ENCODE assay signal across 8 cellular contexts in the genomic region with DNA sequence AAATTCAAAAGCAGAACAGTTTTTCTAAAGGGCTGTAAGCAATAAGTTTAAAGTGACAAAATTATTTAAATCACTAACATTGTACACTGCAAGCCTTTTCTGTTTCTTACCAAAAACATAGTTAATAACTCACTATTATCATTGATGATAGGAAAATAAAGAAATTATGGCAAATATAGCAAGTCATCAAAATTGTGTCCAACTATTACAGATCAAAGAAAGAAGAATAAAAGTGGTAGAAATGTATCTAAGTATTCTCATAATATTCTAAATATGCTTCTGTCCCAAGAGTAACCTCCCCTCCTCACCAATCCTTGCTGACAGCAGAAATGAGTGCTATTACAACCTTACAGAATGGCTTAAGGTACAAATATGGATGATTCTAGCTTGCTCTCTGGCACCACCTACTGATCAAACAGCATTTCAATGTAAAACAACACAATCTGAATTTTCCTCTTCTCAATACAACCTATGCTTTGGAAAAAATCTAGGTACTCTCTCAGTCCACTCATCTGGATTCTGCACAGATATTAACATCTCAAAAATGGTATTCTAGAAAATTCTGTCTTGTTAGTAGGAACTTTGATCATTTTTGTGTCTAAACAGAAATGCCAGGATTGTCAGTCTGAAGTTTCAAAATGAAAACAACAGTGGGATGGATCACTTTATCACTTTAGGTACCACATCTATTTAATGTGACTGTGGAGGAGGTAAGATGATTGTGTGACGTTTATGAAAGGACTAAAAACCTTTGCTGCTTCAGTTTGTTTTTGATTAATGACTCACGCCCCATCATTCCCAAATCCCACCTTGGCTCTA. TPM values are rescaled to one million over a fixed set of nuclear protein-coding genes. Genes with fewer than 3 reads are reported as not detected.
DNase-seq lines count a peak whose midpoint lies in the region; ATAC-seq, FAIRE-seq and TF ChIP-seq lines count a peak whose summit lies in the region.

No MANE protein-coding gene starts in this region.

- no TSS peak for BruUV-seq in mammary epithelial cell (replicated peaks; lab: Mats Ljungman, UMichigan)
- BruUV-seq in HepG2 (replicated peaks; lab: Mats Ljungman, UMichigan) = no TSS peak

- H3K36me3 ChIP-seq in mammary epithelial cell (ENCODE audit: insufficient read depth, low read length) (no peaks in the 10 kb centered on the region), HepG2 (replicated peaks in 1 of 2; ENCODE audit: control insufficient read depth in 1 of 2, insufficient read depth in 2 of 2, low read length in 2 of 2) (peaks cover 12 to 28% of the 10 kb centered on the region in 2 experiments; a peak in 4 of 5 replicates)

- CTCF ChIA-PET in activated naive CD4-positive, alpha-beta T cell treated with anti-CD3 and anti-CD28 coated beads for 36 hours (lab: Charles Lee) = interaction anchor here (0.6 to 1.5 kb wide), 5 partner anchors 10 to 1417 kb away, joined by 3 to 11 read pairs (median 4); no protein-coding TSS in a partner anchor
- CTCF ChIA-PET in mammary epithelial cell (lab: Charles Lee; ENCODE audit: low non-redundant PET) (interaction anchor here (0.6 kb wide), 2 partner anchors 22 to 842 kb away, joined by 3 read pairs; no protein-coding TSS in a partner anchor), HepG2 (lab: Yijun Ruan, JAX; ENCODE audit: low intra/inter-chr PET ratio, low total read pairs) (interaction anchor here (2.0 kb wide), 1 partner anchor 22 kb away, joined by 24 read pairs; no protein-coding TSS in a partner anchor)

- no peak overlapping the region for H3K27ac Mint-ChIP-seq in activated naive CD4-positive, alpha-beta T cell treated with anti-CD3 and anti-CD28 coated beads for 36 hours

- FAIRE-seq in HepG2 (lab: Jason Lieb, UNC) = peak; percentile 96

- H3K27me3 ChIP-seq in mammary epithelial cell (ENCODE audit: insufficient read depth, low read length) (no peaks in the 10 kb centered on the region), HepG2 (ENCODE audit: control insufficient read depth in 1 of 2, insufficient read depth in 2 of 2, low read length in 2 of 2) (no peaks in the 10 kb centered on the region)

- H3K9me3 ChIP-seq in mammary epithelial cell (replicated peaks; ENCODE audit: insufficient read depth, low read length) (no peaks in the 10 kb centered on the region), HepG2 (ENCODE audit: low read length) (no peaks in the 10 kb centered on the region)

- H3K79me2 ChIP-seq in mammary epithelial cell (ENCODE audit: insufficient read depth, low read length) (no peaks in the 10 kb centered on the region), HepG2 (ENCODE audit: insufficient read depth, low read length) (no peaks in the 10 kb centered on the region)

- 47% methylated on average over 2 of the region's 2 CpGs for WGBS in mammary epithelial cell (ENCODE audit: low coverage, missing lambda C conversion rate)
- 52% methylated on average over 2 of the region's 2 CpGs for WGBS in HepG2 (ENCODE audit: low lambda C conversion rate)

- H3K4me1 Mint-ChIP-seq in activated naive CD4-positive, alpha-beta T cell treated with anti-CD3 and anti-CD28 coated beads for 36 hours (ENCODE audit: low read depth) = no peaks in the 10 kb centered on the region

- TF ChIP-seq POLR2A in HepG2 (IDR thresholded peaks at IDR 0.05; ENCODE audit: insufficient read depth in 1 of 2, low read depth in 2 of 2, low read length in 2 of 2) = no peak

- H2AFZ ChIP-seq in mammary epithelial cell (ENCODE audit: low read depth, low read length) (no peak overlapping the region), HepG2 (ENCODE audit: low read length) (no peak overlapping the region)

- H3K4me1 ChIP-seq in mammary epithelial cell (ENCODE audit: insufficient read depth, low read length) (no peaks in the 10 kb centered on the region), HepG2 (ENCODE audit: insufficient read depth, low read length) (no peaks in the 10 kb centered on the region)

- H3K36me3 Mint-ChIP-seq in activated naive CD4-positive, alpha-beta T cell treated with anti-CD3 and anti-CD28 coated beads for 36 hours (ENCODE audit: low read depth) = peaks cover 7% of the 10 kb centered on the region

- intact Hi-C loops in activated naive CD4-positive, alpha-beta T cell treated with anti-CD3 and anti-CD28 coated beads for 36 hours (cut with micrococcal nuclease) = loop anchor here (1.0 kb wide), 2 partner anchors 22 to 45 kb away; no protein-coding TSS in a partner anchor
- intact Hi-C loops in mammary epithelial cell (cut with micrococcal nuclease) (loop anchor here (1.0 kb wide), 2 partner anchors 22 to 511 kb away; no protein-coding TSS in a partner anchor), HepG2 (cut with micrococcal nuclease; ENCODE audit: unreplicated experiment) (loop anchor here (1.0 kb wide), 2 partner anchors 22 to 778 kb away; no protein-coding TSS in a partner anchor)

- H3K4me3 ChIP-seq in mammary epithelial cell (replicated peaks in 1 of 3; ENCODE audit: insufficient read depth in 1 of 3, low read depth in 2 of 3, low read length in 3 of 3) (no peak overlapping the region), HepG2 (replicated peaks in 1 of 3; ENCODE audit: insufficient read depth in 1 of 3, low read depth in 2 of 3, low read length in 3 of 3) (no peak overlapping the region)

- no peaks in the 10 kb centered on the region for H4K20me1 ChIP-seq in mammary epithelial cell (ENCODE audit: insufficient read depth, low read length)
- H4K20me1 ChIP-seq in HepG2 (ENCODE audit: insufficient read depth, low read length) = no peaks in the 10 kb centered on the region

- ATAC-seq in HG02852 (IDR thresholded peaks at IDR 0.05; ENCODE audit: unreplicated experiment) = peak; percentile 60
- ATAC-seq in HepG2 = peak; percentile 82
- ATAC-seq in HG02884 (IDR thresholded peaks at IDR 0.05; ENCODE audit: unreplicated experiment) = no peak
- no peak for ATAC-seq in GM18517 (IDR thresholded peaks at IDR 0.05; ENCODE audit: unreplicated experiment)

- TF ChIP-seq RAD21 in HepG2 (CRISPR knock-in tag; IDR thresholded peaks at IDR 0.05) = no peak; the same call in 1 of the 2 replicates

- H3K27ac ChIP-seq in mammary epithelial cell (ENCODE audit: insufficient read depth, low read depth, low read length) = no peak overlapping the region
- no peak overlapping the region for H3K27ac ChIP-seq in HepG2 (ENCODE audit: extremely low read length, insufficient read depth, low read length)

- no peak overlapping the region for H3K4me2 ChIP-seq in mammary epithelial cell (ENCODE audit: insufficient read depth, low read depth, low read length)
- H3K4me2 ChIP-seq in HepG2 (ENCODE audit: low read depth, low read length) = no peak overlapping the region

- TF ChIP-seq CTCF in mammary epithelial cell (conservative IDR thresholded peaks at IDR 0.05 in 1 of 2, IDR thresholded peaks at IDR 0.05 in 1 of 2; ENCODE audit: extremely low read depth in 1 of 2, insufficient read depth in 1 of 2, low read depth in 1 of 2, low read length in 2 of 2) (peak; percentile 82 to 89), HepG2 (CRISPR knock-in tag; IDR thresholded peaks at IDR 0.05) (peak; percentile 85)

- H3K9me3 Mint-ChIP-seq in activated naive CD4-positive, alpha-beta T cell treated with anti-CD3 and anti-CD28 coated beads for 36 hours = no peaks in the 10 kb centered on the region

- POLR2A ChIA-PET in HepG2 (lab: Yijun Ruan, JAX) = interaction anchor here (1.3 kb wide), 1 partner anchor 41 kb away, joined by 3 read pairs; a partner anchor contains a TSS

- peak; percentile 52 for DNase-seq in activated naive CD4-positive, alpha-beta T cell treated with anti-CD3 and anti-CD28 coated beads for 36 hours
- DNase-seq in activated naive CD4-positive, alpha-beta T cell treated with Interleukin-2 at 50 U/mL for 16 hours = no peak
- DNase-seq in NCI-H82 treated with DMSO at 0.1 percent for 48 hours (lab: John Stamatoyannopoulos, UW; ENCODE audit: unreplicated experiment) = peak; percentile 4
- DNase-seq in mammary epithelial cell = peak; percentile 26
- DNase-seq in HepG2 (ENCODE audit: low spot score) = peak; percentile 58

- H3K9ac ChIP-seq in mammary epithelial cell (ENCODE audit: insufficient read depth, low read length) (no peak overlapping the region), HepG2 (ENCODE audit: insufficient read depth, low read depth, low read length) (no peak overlapping the region)

- TF ChIP-seq EP300 in HepG2 (IDR thresholded peaks at IDR 0.05; ENCODE audit: low read depth in 2 of 2, low read length in 2 of 2) = no peak
- TF ChIP-seq EP300 in HepG2 (CRISPR knock-in tag; IDR thresholded peaks at IDR 0.05; ENCODE audit: borderline replicate concordance) = no peak

- H3K4me3 Mint-ChIP-seq in activated naive CD4-positive, alpha-beta T cell treated with anti-CD3 and anti-CD28 coated beads for 36 hours = no peak overlapping the region

- H3K27me3 Mint-ChIP-seq in activated naive CD4-positive, alpha-beta T cell treated with anti-CD3 and anti-CD28 coated beads for 36 hours (ENCODE audit: low read depth) = no peaks in the 10 kb centered on the region

- in situ Hi-C loops in mammary epithelial cell (cut with MboI; ENCODE audit: low sequenced_read_pairs in 2 of 2) = no loop called here
- in situ Hi-C loops in HepG2 (cut with HindIII; ENCODE audit: extremely low pct_ligation_motif_present, low pct_unique_long_range_greater_than_20kb) = no loop called here

- dilution Hi-C loops in mammary epithelial cell (cut with HindIII; ENCODE audit: low sequenced_read_pairs) = no loop called here

RNA-seq across cellular contexts. Expression of a gene that starts 40.9 kb away (rescaled TPM):
- 10 to 100 TPM; 11.7 to 12.2 TPM for total RNA-seq in activated naive CD4-positive, alpha-beta T cell treated with anti-CD3 and anti-CD28 coated beads for 36 hours
- total RNA-seq in mammary epithelial cell (10 to 100 TPM; 18.6 to 20.8 TPM), HepG2 (2016; rRNA removed; fragmentation: Illumina TruSeq; extraction: Trizol) (12.0 and 13.3 TPM in 2 replicates)
- polyA plus RNA-seq in mammary epithelial cell (17.1 TPM), HepG2 (2011; rRNA removed) (23.9 and 24.3 TPM in 2 replicates)
- 98.9 TPM for polyA minus RNA-seq in mammary epithelial cell
- 3.3 and 3.4 TPM in 2 replicates for total RNA-seq in HepG2 (2016; cell fraction: cytosol; rRNA removed; fragmentation: Illumina TruSeq; extraction: Trizol; ENCODE audit: low read depth)
- 12.0 TPM in 2 replicates for total RNA-seq in HepG2 (2016; cell fraction: insoluble cytoplasmic fraction; rRNA removed; fragmentation: Illumina TruSeq; extraction: Trizol)
- 11.5 and 13.0 TPM in 2 replicates for total RNA-seq in HepG2 (2016; cell fraction: membrane; rRNA removed; fragmentation: Illumina TruSeq; extraction: Trizol)
- 9.1 and 11.2 TPM in 2 replicates for total RNA-seq in HepG2 (2016; cell fraction: nucleus; rRNA removed; fragmentation: Illumina TruSeq; extraction: Trizol)
- polyA plus RNA-seq in HepG2 (2011; cell fraction: cytosol; rRNA removed) = 20.8 and 23.4 TPM in 2 replicates
- polyA plus RNA-seq in HepG2 (2011; cell fraction: nucleus; rRNA removed) = 15.8 and 16.2 TPM in 2 replicates
- 11.6 and 14.7 TPM in 2 replicates for polyA plus RNA-seq in HepG2 (2012)
- polyA plus RNA-seq in HepG2 (2016; cell fraction: cytosol; fragmentation: Illumina TruSeq; extraction: Trizol; ENCODE audit: low read depth) = 3.4 and 3.6 TPM in 2 replicates
- 15.4 and 19.6 TPM in 2 replicates for polyA plus RNA-seq in HepG2 (2016; cell fraction: insoluble cytoplasmic fraction; fragmentation: Illumina TruSeq; extraction: Trizol; ENCODE audit: low read depth)
- polyA plus RNA-seq in HepG2 (2016; cell fraction: membrane; fragmentation: Illumina TruSeq; extraction: Trizol; ENCODE audit: low read depth) = 9.9 and 10.7 TPM in 2 replicates
- 13.9 and 14.3 TPM in 2 replicates for polyA plus RNA-seq in HepG2 (2016; cell fraction: nucleus; fragmentation: Illumina TruSeq; extraction: Trizol; ENCODE audit: insufficient read depth, low read depth)
- polyA minus RNA-seq in HepG2 (2011; rRNA and poly(A)+ RNA removed; ENCODE audit: low replicate concordance) = 42.5 and 53.2 TPM in 2 replicates
- 15.9 and 17.9 TPM in 2 replicates for polyA minus RNA-seq in HepG2 (2011; cell fraction: cytosol; rRNA and poly(A)+ RNA removed)
- polyA minus RNA-seq in HepG2 (2011; cell fraction: nucleus; rRNA and poly(A)+ RNA removed) = 18.0 and 22.0 TPM in 2 replicates

Comparison
In these comparisons a context has a peak if more than half of its experiments do, and no peak if none do; other contexts are left out.
1. ATAC-seq: peak in HG02852 (single experiment) and HepG2 (single experiment); none in HG02884 (single experiment) and GM18517 (single experiment).